8 cellular contexts compared by ENCODE assay signal in genomic region chr4:138035781-138036258, GRCh38.
A peak's percentile ranks its signal among the peaks of the same experiment; 100 is the strongest.
DNase-seq lines count a peak whose midpoint lies in the region; ATAC-seq, FAIRE-seq and TF ChIP-seq lines count a peak whose summit lies in the region.

No MANE protein-coding gene starts in this region.

- no peak overlapping the region for H3K4me2 ChIP-seq in HepG2 (ENCODE audit: low read depth, low read length)

- peak; percentile 79 for TF ChIP-seq RAD21 in HepG2 (CRISPR knock-in tag; IDR thresholded peaks at IDR 0.05)

- TF ChIP-seq EP300 in HepG2 (IDR thresholded peaks at IDR 0.05; ENCODE audit: low read depth in 2 of 2, low read length in 2 of 2) (no peak), HepG2 (CRISPR knock-in tag; IDR thresholded peaks at IDR 0.05; ENCODE audit: borderline replicate concordance) (no peak)

- peak; percentile 84 for TF ChIP-seq CTCF in HepG2 (CRISPR knock-in tag; IDR thresholded peaks at IDR 0.05)
- TF ChIP-seq CTCF in vagina (IDR thresholded peaks at IDR 0.05), result peak in 1 of 3 experiments; percentile 37

- POLR2A ChIA-PET in HepG2 (lab: Yijun Ruan, JAX), result no interaction called here

- H3K27ac ChIP-seq in HepG2 (ENCODE audit: extremely low read length, insufficient read depth, low read length), result no peak overlapping the region
- peak overlapping the region; percentile 16 for H3K27ac ChIP-seq in vagina

- H3K4me3 Mint-ChIP-seq in activated T-helper 2 cell treated with anti-CD3 and anti-CD28 coated beads, Interferon-gamma antibody, Interleukin-2, Interleukin-4, amounts not matched to agents 10 μg/mL and 5 μg/mL and 100 μg/mL, durations not matched to agents 14 hours and 24 hours and 36 hours (ENCODE audit: low read depth), result no peak overlapping the region

- ATAC-seq in GM21515 (IDR thresholded peaks at IDR 0.05; ENCODE audit: unreplicated experiment) (peak; percentile 100), HG03565 (IDR thresholded peaks at IDR 0.05; ENCODE audit: unreplicated experiment) (peak; percentile 100), HepG2 (peak; percentile 98)

- H3K36me3 Mint-ChIP-seq in activated T-helper 2 cell treated with anti-CD3 and anti-CD28 coated beads, Interferon-gamma antibody, Interleukin-2, Interleukin-4, amounts not matched to agents 10 μg/mL and 5 μg/mL and 100 μg/mL, durations not matched to agents 14 hours and 24 hours and 36 hours (ENCODE audit: low read depth), result no peaks in the 10 kb centered on the region

- in situ Hi-C loops in HepG2 (cut with HindIII; ENCODE audit: extremely low pct_ligation_motif_present, low pct_unique_long_range_greater_than_20kb), result loop anchor here (5.0 to 25.0 kb wide), 4 partner anchors 61 to 646 kb away; no protein-coding TSS in a partner anchor

- no peaks in the 10 kb centered on the region; a peak in 1 of 5 replicates for H3K27me3 ChIP-seq in HepG2 (ENCODE audit: control insufficient read depth in 1 of 2, insufficient read depth in 2 of 2, low read length in 2 of 2)
- H3K27me3 ChIP-seq in vagina, result no peaks in the 10 kb centered on the region

- peak; percentile 84 for DNase-seq in ELR (ENCODE audit: low read depth)
- DNase-seq in NOMO-1 treated with dmso at 0.1 percent for 144 hours (lab: John Stamatoyannopoulos, UW; ENCODE audit: unreplicated experiment), result peak; percentile 87
- peak; percentile 26 for DNase-seq in cerebellum (ENCODE audit: low spot score)
- DNase-seq in HepG2 (ENCODE audit: low spot score), result peak; percentile 52
- no peak for DNase-seq in vagina (ENCODE audit: extremely low spot score in 2 of 2)
- no peak for DNase-seq in activated T-helper 2 cell treated with anti-CD3 and anti-CD28 coated beads, Interferon-gamma antibody, Interleukin-2, Interleukin-4, amounts not matched to agents 10 μg/mL and 5 μg/mL and 100 μg/mL, durations not matched to agents 14 hours and 24 hours and 36 hours (ENCODE audit: low spot score)

- CTCF ChIA-PET in HepG2 (lab: Yijun Ruan, JAX; ENCODE audit: low intra/inter-chr PET ratio, low total read pairs), result interaction anchor here (0.7 to 3.5 kb wide), 7 partner anchors 55 to 835 kb away, joined by 3 to 28 read pairs (median 7); no protein-coding TSS in a partner anchor

- H3K4me3 ChIP-seq in HepG2 (replicated peaks in 1 of 3; ENCODE audit: insufficient read depth in 1 of 3, low read depth in 2 of 3, low read length in 3 of 3) (no peak overlapping the region), vagina (no peak overlapping the region)

- H3K9me3 ChIP-seq in HepG2 (ENCODE audit: low read length) (no peaks in the 10 kb centered on the region), vagina (no peaks in the 10 kb centered on the region)

- WGBS in HepG2 (ENCODE audit: low lambda C conversion rate), result 29% methylated on average over 1 of the region's 1 CpG

- intact Hi-C loops in HepG2 (cut with micrococcal nuclease; ENCODE audit: unreplicated experiment), result loop anchor here (1.0 to 10.0 kb wide), 9 partner anchors 54 to 835 kb away; partner anchors contain the start of gene SLC7A11
- intact Hi-C loops in vagina (cut with DNase I), result no loop called here
- intact Hi-C loops in activated T-helper 2 cell treated with anti-CD3 and anti-CD28 coated beads, Interferon-gamma antibody, Interleukin-2, Interleukin-4, amounts not matched to agents 10 μg/mL and 5 μg/mL and 100 μg/mL, durations not matched to agents 14 hours and 24 hours and 36 hours (cut with micrococcal nuclease), result loop anchor here (1.0 to 10.0 kb wide), 2 partner anchors 645 to 839 kb away; no protein-coding TSS in a partner anchor

- TF ChIP-seq POLR2A in HepG2 (IDR thresholded peaks at IDR 0.05; ENCODE audit: insufficient read depth in 1 of 2, low read depth in 2 of 2, low read length in 2 of 2) (no peak), vagina (IDR thresholded peaks at IDR 0.05) (no peak)

- FAIRE-seq in HepG2 (lab: Jason Lieb, UNC), result peak; percentile 62

- H3K9ac ChIP-seq in HepG2 (ENCODE audit: insufficient read depth, low read depth, low read length), result no peak overlapping the region

- H3K36me3 ChIP-seq in HepG2 (replicated peaks in 1 of 2; ENCODE audit: control insufficient read depth in 1 of 2, insufficient read depth in 2 of 2, low read length in 2 of 2), result no peaks in the 10 kb centered on the region
- H3K36me3 ChIP-seq in vagina, result no peaks in the 10 kb centered on the region

- H3K79me2 ChIP-seq in HepG2 (ENCODE audit: insufficient read depth, low read length), result no peaks in the 10 kb centered on the region

- no peaks in the 10 kb centered on the region for H4K20me1 ChIP-seq in HepG2 (ENCODE audit: insufficient read depth, low read length)

- H3K4me1 ChIP-seq in HepG2 (ENCODE audit: insufficient read depth, low read length) (no peaks in the 10 kb centered on the region), vagina (peaks cover 5% of the 10 kb centered on the region)

- no peak overlapping the region for H2AFZ ChIP-seq in HepG2 (ENCODE audit: low read length)

- no peaks in the 10 kb centered on the region for H3K27me3 Mint-ChIP-seq in activated T-helper 2 cell treated with anti-CD3 and anti-CD28 coated beads, Interferon-gamma antibody, Interleukin-2, Interleukin-4, amounts not matched to agents 10 μg/mL and 5 μg/mL and 100 μg/mL, durations not matched to agents 14 hours and 24 hours and 36 hours (ENCODE audit: low read depth)

- no peak overlapping the region for H3K27ac Mint-ChIP-seq in activated T-helper 2 cell treated with anti-CD3 and anti-CD28 coated beads, Interferon-gamma antibody, Interleukin-2, Interleukin-4, amounts not matched to agents 10 μg/mL and 5 μg/mL and 100 μg/mL, durations not matched to agents 14 hours and 24 hours and 36 hours

- no peaks in the 10 kb centered on the region for H3K9me3 Mint-ChIP-seq in activated T-helper 2 cell treated with anti-CD3 and anti-CD28 coated beads, Interferon-gamma antibody, Interleukin-2, Interleukin-4, amounts not matched to agents 10 μg/mL and 5 μg/mL and 100 μg/mL, durations not matched to agents 14 hours and 24 hours and 36 hours

- no TSS peak for BruUV-seq in HepG2 (replicated peaks; lab: Mats Ljungman, UMichigan)

- no peaks in the 10 kb centered on the region for H3K4me1 Mint-ChIP-seq in activated T-helper 2 cell treated with anti-CD3 and anti-CD28 coated beads, Interferon-gamma antibody, Interleukin-2, Interleukin-4, amounts not matched to agents 10 μg/mL and 5 μg/mL and 100 μg/mL, durations not matched to agents 14 hours and 24 hours and 36 hours (ENCODE audit: low read depth)

TF ChIP-seq in HepG2, 621 proteins besides CTCF, POLR2A, EP300 and RAD21 (continues in another document):
- TF ChIP-seq ATF7-NPFF (CRISPR knock-in tag; IDR thresholded peaks at IDR 0.05; ENCODE audit: low read depth), result no peak
- no peak for TF ChIP-seq ZEB1 (IDR thresholded peaks at IDR 0.05; ENCODE audit: insufficient replicate concordance, low read depth)
- no peak for TF ChIP-seq SUZ12 (IDR thresholded peaks at IDR 0.05; ENCODE audit: low read depth, low read length)
- TF ChIP-seq ZNF704 (CRISPR knock-in tag; IDR thresholded peaks at IDR 0.05; ENCODE audit: borderline replicate concordance), result no peak
- no peak for TF ChIP-seq SKIL (CRISPR knock-in tag; IDR thresholded peaks at IDR 0.05; ENCODE audit: borderline replicate concordance)
- no peak for TF ChIP-seq ZNF75D (CRISPR knock-in tag; IDR thresholded peaks at IDR 0.05; ENCODE audit: borderline replicate concordance)
- peak; percentile 92 for TF ChIP-seq STAG1 (CRISPR knock-in tag; IDR thresholded peaks at IDR 0.05)
- peak; percentile 15; the same call in 1 of the 2 replicates for TF ChIP-seq ZFX (CRISPR knock-in tag; IDR thresholded peaks at IDR 0.05; ENCODE audit: low read depth)
- peak; percentile 93 for TF ChIP-seq SMC3 (IDR thresholded peaks at IDR 0.05; ENCODE audit: low read length)
- no peak for TF ChIP-seq ZMAT3 (CRISPR knock-in tag; conservative IDR thresholded peaks at IDR 0.05)
- no peak for TF ChIP-seq HHEX (CRISPR knock-in tag; IDR thresholded peaks at IDR 0.05)
- no peak for TF ChIP-seq TMF1 (CRISPR knock-in tag; IDR thresholded peaks at IDR 0.05; ENCODE audit: low read depth)

Comparison
In these comparisons a context has a peak if more than half of its experiments do, and no peak if none do; other contexts are left out.
1. DNase-seq: peak in ELR (single experiment), NOMO-1 treated with dmso at 0.1 percent for 144 hours (single experiment), cerebellum (single experiment) and HepG2 (single experiment); none in vagina (0 of 2) and activated T-helper 2 cell treated with anti-CD3 and anti-CD28 coated beads, Interferon-gamma antibody, Interleukin-2, Interleukin-4, amounts not matched to agents 10 μg/mL and 5 μg/mL and 100 μg/mL, durations not matched to agents 14 hours and 24 hours and 36 hours (single experiment).
2. Peak in every context shown above with its lines, with median percentiles within 50 percentile points of each other: ATAC-seq.